17 cellular contexts compared by ENCODE assay signal in the genomic region with DNA sequence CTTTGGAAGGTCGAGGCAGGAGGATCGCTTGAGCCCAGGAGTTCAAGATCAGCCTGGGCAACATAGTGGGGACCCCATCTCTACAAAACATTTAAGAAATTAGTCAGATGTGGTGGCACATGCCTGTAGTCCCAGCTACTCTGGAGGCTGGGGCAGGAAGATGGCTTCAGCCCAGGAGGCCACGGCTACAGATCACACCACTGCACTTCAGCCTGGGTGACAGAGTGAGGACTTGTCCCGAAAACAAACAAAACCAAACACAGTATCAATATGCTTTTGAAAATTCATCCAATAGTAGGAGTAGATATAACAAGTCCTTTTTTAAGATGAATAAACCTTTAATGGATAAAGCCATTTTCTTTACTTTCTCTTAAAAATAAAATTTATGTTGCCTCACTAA. TPM values are rescaled to one million over a fixed set of nuclear protein-coding genes. Genes with fewer than 3 reads are reported as not detected.
DNase-seq lines count a peak whose midpoint lies in the region; ATAC-seq, FAIRE-seq and TF ChIP-seq lines count a peak whose summit lies in the region.
"Had no signal": no experiment of that assay in that cellular context is flagged by ENCODE, and none has a peak within 500 bp of the region (broad histone marks: within the 10 kb centered on the region; RNA-seq: fewer than 3 reads in every experiment).

No MANE protein-coding gene starts in this region.

- H3K14ac ChIP-seq in H9 (ENCODE audit: insufficient read depth, low read length) = no peak overlapping the region
- no peak overlapping the region for H3K14ac ChIP-seq in H1 (ENCODE audit: insufficient read length)
- no peak overlapping the region for H3K14ac ChIP-seq in neuronal stem cell (ENCODE audit: low read length)

- H3K36me3 ChIP-seq in H1 (ENCODE audit: control insufficient read depth in 2 of 4, insufficient read depth in 4 of 4, low read length in 3 of 4) (no peaks in the 10 kb centered on the region), liver (ENCODE audit: control insufficient read depth in 4 of 4, insufficient read depth in 3 of 4, low read depth in 1 of 4, low read length in 3 of 4) (no peaks in the 10 kb centered on the region), neutrophil (no peaks in the 10 kb centered on the region), upper lobe of left lung (no peaks in the 10 kb centered on the region), neuronal stem cell (replicated peaks in 1 of 2; ENCODE audit: control insufficient read depth in 2 of 2, insufficient read depth in 2 of 2, low read length in 2 of 2) (peaks cover 0 to 16% of the 10 kb centered on the region in 2 donors)

- H3K23me2 ChIP-seq in H9 (ENCODE audit: insufficient read length, low read depth, low read length, poor library complexity, severe bottlenecking) (no peaks in the 10 kb centered on the region), H1 (ENCODE audit: low read depth, low read length) (no peaks in the 10 kb centered on the region)

- H2BK20ac ChIP-seq in H9 (ENCODE audit: low read depth, low read length, poor library complexity, severe bottlenecking) (no peak overlapping the region), H1 (ENCODE audit: low read length) (no peak overlapping the region)

- DNase-seq in H9 (no peak), H1 (ENCODE audit: low read depth in 1 of 2, low spot score in 2 of 2) (no peak), upper lobe of left lung (no peak), RPMI8226 (no peak), neuronal stem cell (ENCODE audit: low spot score) (no peak), NCI-H345 treated with DMSO at 0.1 percent for 48 hours (lab: John Stamatoyannopoulos, UW; ENCODE audit: unreplicated experiment) (no peak)
- DNase-seq: 8988T; Calu3; CD8-positive, alpha-beta T cell; DMS79 treated with DMSO at 0.1 percent for 48 hours; GF-D8; GM23248; H7 had no signal

- H3K4me3 ChIP-seq in H1 (ENCODE audit: extremely low read depth in 1 of 4, insufficient read depth in 2 of 4, low read depth in 3 of 4, low read length in 4 of 4) (no peak overlapping the region), liver (ENCODE audit: low read depth in 1 of 3, low read length in 3 of 3) (no peak overlapping the region), neutrophil (ENCODE audit: low read depth in 1 of 2, low read length in 1 of 2) (no peak overlapping the region), upper lobe of left lung (no peak overlapping the region), neuronal stem cell (ENCODE audit: low read length in 2 of 2) (no peak overlapping the region)
- H3K4me3 ChIP-seq: BLaER1, GM23248 had no signal

- ATAC-seq in upper lobe of left lung (ENCODE audit: low FRiP score in 2 of 2) = no peak
- ATAC-seq: CD8-positive, alpha-beta T cell had no signal

- no peak overlapping the region for H3T11ph ChIP-seq in H9 (ENCODE audit: low read length)

- peak overlapping the region in 2 of 3 experiments; percentile 15 to 45; a peak in 1 of 7 replicates for H3K27ac Mint-ChIP-seq in H9
- H3K27ac Mint-ChIP-seq: CD8-positive, alpha-beta T cell had no signal

- H2AK5ac ChIP-seq in H9 (ENCODE audit: insufficient read length, low read length) (no peak overlapping the region), H1 (ENCODE audit: low read depth, low read length) (no peak overlapping the region), neuronal stem cell (ENCODE audit: low read depth, low read length) (no peak overlapping the region)

- no peaks in the 10 kb centered on the region for H3K9me3 Mint-ChIP-seq in H9
- H3K9me3 Mint-ChIP-seq: CD8-positive, alpha-beta T cell had no signal

- H3K4ac ChIP-seq in H9 (ENCODE audit: low read depth, low read length) (no peak overlapping the region), H1 (replicated peaks; ENCODE audit: insufficient read length, low read depth, low read length) (no peak overlapping the region), neuronal stem cell (ENCODE audit: low read length) (no peak overlapping the region)

- no peak overlapping the region for H2AFZ ChIP-seq in H9 (ENCODE audit: low read length)
- no peak overlapping the region for H2AFZ ChIP-seq in H1 (ENCODE audit: low read length)
- no peak overlapping the region for H2AFZ ChIP-seq in neuronal stem cell (ENCODE audit: low read length)
- H2AFZ ChIP-seq: GM23248 had no signal

- no peak overlapping the region for H3K4me3 Mint-ChIP-seq in H9
- H3K4me3 Mint-ChIP-seq: CD8-positive, alpha-beta T cell had no signal

- no peaks in the 10 kb centered on the region for H3K27me3 Mint-ChIP-seq in H9 (ENCODE audit: low read depth)

- H3K4me1 ChIP-seq in H9 (ENCODE audit: insufficient read depth, low read length) = peaks cover 12% of the 10 kb centered on the region; the same call in 1 of the 2 replicates
- peaks cover 5 to 22% (median 16%) of the 10 kb centered on the region in 4 experiments for H3K4me1 ChIP-seq in H1 (replicated peaks in 1 of 4; ENCODE audit: control insufficient read depth in 3 of 4, insufficient read depth in 4 of 4, low read length in 3 of 4)
- peaks cover 3 to 36% (median 30%) of the 10 kb centered on the region in 4 donors for H3K4me1 ChIP-seq in liver (ENCODE audit: control insufficient read depth in 4 of 4, insufficient read depth in 4 of 4, low read length in 3 of 4)
- peaks cover 43 to 52% of the 10 kb centered on the region in 2 experiments for H3K4me1 ChIP-seq in neutrophil (ENCODE audit: control insufficient read depth in 1 of 2, insufficient read depth in 1 of 2, low read depth in 1 of 2, low read length in 1 of 2)
- H3K4me1 ChIP-seq in upper lobe of left lung = peaks cover 6 to 36% (median 20%) of the 10 kb centered on the region in 4 donors
- H3K4me1 ChIP-seq in neuronal stem cell (ENCODE audit: control insufficient read depth in 2 of 2, insufficient read depth in 1 of 2, low read depth in 1 of 2, low read length in 2 of 2) = peaks cover 6 to 16% of the 10 kb centered on the region in 2 donors

- no peak overlapping the region for H4K8ac ChIP-seq in H9 (replicated peaks; ENCODE audit: insufficient read length, low read depth, low read length)
- no peak overlapping the region; the same call in 1 of the 2 replicates for H4K8ac ChIP-seq in H1 (ENCODE audit: extremely low read depth, insufficient read depth, low read length)
- no peak overlapping the region for H4K8ac ChIP-seq in neuronal stem cell (ENCODE audit: low read depth, low read length)

- H3K4me2 ChIP-seq in H9 (ENCODE audit: insufficient read depth, insufficient read length, low read length) = no peak overlapping the region
- H3K4me2 ChIP-seq in H1 (ENCODE audit: insufficient read depth in 1 of 2, low read depth in 2 of 2, low read length in 2 of 2) = no peak overlapping the region
- no peak overlapping the region for H3K4me2 ChIP-seq in neuronal stem cell (ENCODE audit: insufficient read depth, low read length, poor library complexity, severe bottlenecking)
- H3K4me2 ChIP-seq: BLaER1 had no signal

- no peak overlapping the region for H2BK12ac ChIP-seq in H9 (ENCODE audit: insufficient read length, low read depth, low read length)
- H2BK12ac ChIP-seq in H1 (ENCODE audit: low read depth, low read length) = no peak overlapping the region
- no peak overlapping the region for H2BK12ac ChIP-seq in neuronal stem cell (ENCODE audit: low read length)

- H3K79me1 ChIP-seq in H9 (ENCODE audit: insufficient read depth, low read depth, low read length, poor library complexity, severe bottlenecking) (peaks cover 2% of the 10 kb centered on the region), H1 (ENCODE audit: low read depth, low read length) (peaks cover 3% of the 10 kb centered on the region), neuronal stem cell (ENCODE audit: low read depth, low read length) (peaks cover 2% of the 10 kb centered on the region)

- no peak for TF ChIP-seq RAD21 in H1 (IDR thresholded peaks at IDR 0.05 in 1 of 2, conservative IDR thresholded peaks at IDR 0.05 in 1 of 2; ENCODE audit: low read depth in 2 of 2, low read length in 2 of 2)
- no peak for TF ChIP-seq RAD21 in liver (IDR thresholded peaks at IDR 0.05)

- CTCF ChIA-PET in H1 (lab: Charles Lee; ENCODE audit: partially characterized antibody) = interaction anchor here (9.0 kb wide), 1 partner anchor 7 kb away, joined by 46 read pairs; a partner anchor contains a TSS

- H3K9ac ChIP-seq in H9 (ENCODE audit: extremely low read depth, insufficient read length, low read length) = no peak overlapping the region
- H3K9ac ChIP-seq in H1 (replicated peaks in 1 of 4; ENCODE audit: extremely low read depth in 1 of 4, low read depth in 3 of 4, low read length in 3 of 4) = no peak overlapping the region
- H3K9ac ChIP-seq in liver (ENCODE audit: low read depth in 1 of 2, low read length in 2 of 2) = no peak overlapping the region
- H3K9ac ChIP-seq in neuronal stem cell (ENCODE audit: low read depth, low read length, poor library complexity) = no peak overlapping the region
- H3K9ac ChIP-seq: BLaER1, GM23248 had no signal

- WGBS in H9 (ENCODE audit: extremely low coverage, insufficient read length, low lambda C conversion rate) = no CpG with 5 or more reads among the region's 4 CpGs
- WGBS in H1 (ENCODE audit: extremely low coverage in 1 of 2, insufficient coverage in 1 of 2, insufficient read length in 1 of 2, insufficient replicate concordance in 2 of 2, low coverage in 1 of 2, low lambda C conversion rate in 2 of 2, missing lambda C conversion rate in 1 of 2), 2 experiments = 85% methylated on average over 4 of the region's 4 CpGs; no CpG with 5 or more reads in 1 of the 2 experiments
- 67% methylated on average over 4 of the region's 4 CpGs for WGBS in liver
- 87 to 95% methylated on average over 4 of the region's 4 CpGs for WGBS in upper lobe of left lung, 2 donors
- no CpG with 5 or more reads among the region's 4 CpGs for WGBS in neuronal stem cell (ENCODE audit: extremely low coverage in 2 of 2, insufficient read length in 2 of 2, insufficient replicate concordance in 1 of 2), 2 donors

- no peak overlapping the region for H4K5ac ChIP-seq in H9 (ENCODE audit: insufficient read length, low read depth, low read length)
- H4K5ac ChIP-seq in H1 (ENCODE audit: insufficient read length, low read depth, low read length) = no peak overlapping the region

- peaks cover 3 to 11% (median 4%) of the 10 kb centered on the region in 3 experiments; a peak in 6 of 7 replicates for H3K36me3 Mint-ChIP-seq in H9 (ENCODE audit: insufficient read depth in 1 of 3, low read depth in 3 of 3)
- H3K36me3 Mint-ChIP-seq: CD8-positive, alpha-beta T cell had no signal

- no peak overlapping the region for H3K18ac ChIP-seq in H9 (ENCODE audit: insufficient read length, low read depth, low read length)
- H3K18ac ChIP-seq in H1 (ENCODE audit: extremely low read depth, low read length) = peak overlapping the region; percentile 38; the same call in 1 of the 2 replicates
- no peak overlapping the region for H3K18ac ChIP-seq in neuronal stem cell (ENCODE audit: low read length)

- TF ChIP-seq EP300 in H1 (IDR thresholded peaks at IDR 0.05; ENCODE audit: borderline replicate concordance in 1 of 2, low read depth in 2 of 2, low read length in 2 of 2) = no peak
- no peak for TF ChIP-seq EP300 in upper lobe of left lung (IDR thresholded peaks at IDR 0.05)

- no peak for FAIRE-seq in H1 (lab: Jason Lieb, UNC)
- FAIRE-seq: GM18507 had no signal

- no peak overlapping the region for H3K23ac ChIP-seq in H9 (ENCODE audit: insufficient read length, low read depth, low read length)
- H3K23ac ChIP-seq in H1 (ENCODE audit: insufficient read length) = no peak overlapping the region
- no peak overlapping the region for H3K23ac ChIP-seq in neuronal stem cell (ENCODE audit: low read depth, low read length, poor library complexity)

- H2BK5ac ChIP-seq in H9 (ENCODE audit: insufficient read length, low read length) (no peak overlapping the region), H1 (ENCODE audit: low read depth, low read length) (no peak overlapping the region; the same call in 1 of the 2 replicates), neuronal stem cell (ENCODE audit: low read length) (no peak overlapping the region)

- POLR2A ChIA-PET in H1 (lab: Charles Lee; ENCODE audit: partially characterized antibody) = interaction anchor here (1.2 to 1.4 kb wide), 2 partner anchors 13 to 121 kb away, joined by 3 to 4 read pairs; no protein-coding TSS in a partner anchor

- peaks cover 55 to 59% of the 10 kb centered on the region in 2 experiments for H3K4me1 Mint-ChIP-seq in H9

- H3K79me2 ChIP-seq in H9 (ENCODE audit: insufficient read depth, low read length) (peaks cover 74% of the 10 kb centered on the region), H1 (ENCODE audit: control insufficient read depth in 1 of 2, insufficient read depth in 2 of 2, low read length in 2 of 2) (peaks cover 54 to 100% of the 10 kb centered on the region in 2 experiments)

- TF ChIP-seq CTCF in H9 (conservative IDR thresholded peaks at IDR 0.05) (no peak), H1 (IDR thresholded peaks at IDR 0.05; ENCODE audit: control extremely low read depth in 1 of 3, insufficient read depth in 1 of 3, low read depth in 1 of 3, low read length in 3 of 3) (no peak), liver (IDR thresholded peaks at IDR 0.05; ENCODE audit: low read depth, low read length, missing input control) (no peak), neutrophil (IDR thresholded peaks at IDR 0.05) (no peak), upper lobe of left lung (IDR thresholded peaks at IDR 0.05) (no peak)

- H2BK15ac ChIP-seq in H9 (ENCODE audit: low read depth, low read length) = no peak overlapping the region
- no peak overlapping the region for H2BK15ac ChIP-seq in H1 (ENCODE audit: low read length)
- no peak overlapping the region for H2BK15ac ChIP-seq in neuronal stem cell (ENCODE audit: low read length)

- H3K9me3 ChIP-seq in H9 (ENCODE audit: control insufficient read depth, low read depth, low read length) (no peaks in the 10 kb centered on the region), H1 (ENCODE audit: insufficient read depth in 2 of 2, low read depth in 1 of 2, low read length in 1 of 2) (no peaks in the 10 kb centered on the region), liver (ENCODE audit: control insufficient read depth in 4 of 4, low read length in 3 of 4) (no peaks in the 10 kb centered on the region), neutrophil (no peaks in the 10 kb centered on the region), upper lobe of left lung (no peaks in the 10 kb centered on the region), neuronal stem cell (replicated peaks in 1 of 2; ENCODE audit: control insufficient read depth in 2 of 2, insufficient read depth in 1 of 2, low read depth in 1 of 2, low read length in 2 of 2) (peaks cover 0 to 16% of the 10 kb centered on the region in 2 donors)
- H3K9me3 ChIP-seq: BLaER1 had no signal

- H3K56ac ChIP-seq in H9 (ENCODE audit: insufficient read length, low read depth, low read length) = no peak overlapping the region
- no peak overlapping the region for H3K56ac ChIP-seq in H1 (replicated peaks; ENCODE audit: insufficient read length, low read depth, low read length)

- H4K20me1 ChIP-seq in H9 (ENCODE audit: control insufficient read depth, insufficient read depth, insufficient read length) = no peaks in the 10 kb centered on the region
- H4K20me1 ChIP-seq in H1 (replicated peaks in 1 of 2; ENCODE audit: control insufficient read depth in 1 of 2, insufficient read depth in 2 of 2, low read length in 2 of 2) = peaks cover 28 to 38% of the 10 kb centered on the region in 2 experiments

- H4K91ac ChIP-seq in H9 (ENCODE audit: insufficient read length, low read depth, low read length) (no peak overlapping the region), H1 (replicated peaks; ENCODE audit: insufficient read length, low read length) (no peak overlapping the region), neuronal stem cell (ENCODE audit: low read depth, low read length, poor library complexity) (no peak overlapping the region)

- H2BK120ac ChIP-seq in H9 (ENCODE audit: low read depth, low read length, poor library complexity, severe bottlenecking) (no peak overlapping the region), H1 (replicated peaks; ENCODE audit: low read depth, low read length) (no peak overlapping the region), neuronal stem cell (ENCODE audit: low read depth, low read length) (no peak overlapping the region)

- H3K27ac ChIP-seq in H9 (ENCODE audit: insufficient read length, low read depth, low read length) (no peak overlapping the region), H1 (ENCODE audit: low read depth, low read length) (no peak overlapping the region), liver (ENCODE audit: low read depth in 1 of 2, low read length in 2 of 2) (no peak overlapping the region), neutrophil (peak overlapping the region; percentile 59), upper lobe of left lung (no peak overlapping the region), neuronal stem cell (replicated peaks; ENCODE audit: low read length) (no peak overlapping the region)
- H3K27ac ChIP-seq: BLaER1, GM23248 had no signal

- H3K27me3 ChIP-seq in H9 (ENCODE audit: insufficient read depth, low read length) (no peaks in the 10 kb centered on the region), H1 (replicated peaks in 1 of 4; ENCODE audit: control insufficient read depth in 3 of 4, extremely low read depth in 1 of 4, insufficient read depth in 3 of 4, low read length in 3 of 4) (no peaks in the 10 kb centered on the region), liver (ENCODE audit: control insufficient read depth in 4 of 4, insufficient read depth in 4 of 4, low read length in 3 of 4) (no peaks in the 10 kb centered on the region), neutrophil (no peaks in the 10 kb centered on the region), upper lobe of left lung (no peaks in the 10 kb centered on the region), neuronal stem cell (ENCODE audit: control insufficient read depth in 3 of 3, insufficient read depth in 3 of 3, low read depth in 1 of 3, low read length in 3 of 3) (no peaks in the 10 kb centered on the region)
- H3K27me3 ChIP-seq: BLaER1 had no signal

- TF ChIP-seq POLR2A in H1 (IDR thresholded peaks at IDR 0.05; ENCODE audit: control extremely low read depth in 1 of 2, low read depth in 2 of 2, low read length in 2 of 2) = no peak
- no peak for TF ChIP-seq POLR2A in upper lobe of left lung (IDR thresholded peaks at IDR 0.05)

RNA-seq across cellular contexts. Expression of a gene that starts 8.5 kb away (rescaled TPM):
- total RNA-seq in H9 (2021) (380 and 386 TPM in 2 replicates), liver (100 to 1,000 TPM in 1 of 2 donors, 10 to 100 TPM in 1; 57.0 to 201 TPM), upper lobe of left lung (100 to 1,000 TPM; 177 to 444 (median 391) TPM)
- 544 and 551 TPM in 2 replicates for total RNA-seq in H1 (2021; fragmentation: NEBNext Ultra II Directional; extraction: Animal tissue kit (Norgen Biotek cat#: 25700))
- polyA plus RNA-seq in H1 (2011; rRNA removed) (365 and 375 TPM in 2 replicates), liver (100 to 1,000 TPM in 1 of 2 donors, 10 to 100 TPM in 1; 24.9 to 166 TPM)
- 520 TPM for polyA plus RNA-seq in H1 (2011; cell fraction: cytosol; rRNA removed)
- polyA plus RNA-seq in H1 (2011; cell fraction: nucleus; rRNA removed) = 493 TPM
- polyA plus RNA-seq in H1 (2012, experiment 1 of 2) = 377 to 549 TPM (median 468 TPM) in 4 replicates
- 50.8 TPM for polyA plus RNA-seq in H1 (2012, experiment 2 of 2)
- 968 TPM for polyA plus RNA-seq in H1 (2013, experiment 1 of 2)
- 921 TPM for polyA plus RNA-seq in H1 (2013, experiment 2 of 2)
- 595 and 720 TPM in 2 replicates for polyA minus RNA-seq in H1 (2011; rRNA and poly(A)+ RNA removed)
- polyA minus RNA-seq in H1 (2011; cell fraction: cytosol; rRNA and poly(A)+ RNA removed) = 232 TPM
- 416 TPM for polyA minus RNA-seq in H1 (2011; cell fraction: nucleus; rRNA and poly(A)+ RNA removed)
- polyA plus RNA-seq in neuronal stem cell (2013, experiment 1 of 2) = 211 TPM
- 208 TPM for polyA plus RNA-seq in neuronal stem cell (2013, experiment 2 of 2)
